Comparison of ENCODE assay signal across 18 cellular contexts in the genomic region with DNA sequence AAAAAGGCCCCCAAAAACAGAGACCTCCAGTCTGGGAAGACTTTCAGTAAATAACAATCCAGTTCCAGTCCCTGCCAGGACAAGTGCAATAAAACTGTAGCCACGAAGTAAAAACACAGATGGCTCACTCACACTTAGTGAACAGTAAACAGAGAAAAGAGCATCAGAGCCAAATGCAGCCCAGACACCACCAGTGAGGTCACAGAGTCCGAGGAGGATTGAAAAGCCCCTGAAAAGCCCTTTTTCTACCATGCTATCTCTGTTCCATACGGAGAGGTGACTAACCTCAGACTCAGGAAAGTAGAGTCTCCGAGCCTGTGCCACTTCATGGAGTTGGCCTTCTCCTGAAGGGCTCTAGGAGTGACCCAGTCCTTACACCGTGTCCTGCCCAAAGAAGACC.
DNase-seq lines count a peak whose midpoint lies in the region; ATAC-seq and TF ChIP-seq lines count a peak whose summit lies in the region.
"Had no signal": no experiment of that assay in that cellular context is flagged by ENCODE, and none has a peak within 500 bp of the region (broad histone marks: within the 10 kb centered on the region; RNA-seq: fewer than 3 reads in every experiment).

No MANE protein-coding gene starts in this region.

- no peaks in the 10 kb centered on the region for H3K36me3 ChIP-seq in mucosa of descending colon (ENCODE audit: low read depth)
- H3K36me3 ChIP-seq in neuronal stem cell (replicated peaks in 1 of 2; ENCODE audit: control insufficient read depth in 2 of 2, insufficient read depth in 2 of 2, low read length in 2 of 2): peaks cover 5 to 6% of the 10 kb centered on the region in 2 donors
- H3K36me3 ChIP-seq: adrenal gland had no signal

- no peak overlapping the region for H3K27ac ChIP-seq in neuronal stem cell (replicated peaks; ENCODE audit: low read length)
- H3K27ac ChIP-seq: epithelial cell of prostate, psoas muscle had no signal

- no peak for TF ChIP-seq CTCF in AG10803 (conservative IDR thresholded peaks at IDR 0.05; ENCODE audit: low read length)
- no peak for TF ChIP-seq CTCF in HFFc6 (IDR thresholded peaks at IDR 0.05)
- TF ChIP-seq CTCF in mucosa of descending colon (IDR thresholded peaks at IDR 0.05): no peak

- H3K79me1 ChIP-seq in neuronal stem cell (ENCODE audit: low read depth, low read length): no peaks in the 10 kb centered on the region

- ATAC-seq in mucosa of descending colon: peak; percentile 27

- no peak overlapping the region for H3K23ac ChIP-seq in neuronal stem cell (ENCODE audit: low read depth, low read length, poor library complexity)

- no peak overlapping the region for H3K14ac ChIP-seq in neuronal stem cell (ENCODE audit: low read length)

- no peak overlapping the region for H3K4me3 Mint-ChIP-seq in HFFc6
- H3K4me3 Mint-ChIP-seq: activated CD4-positive, alpha-beta memory T cell treated with anti-CD3 and anti-CD28 coated beads, Interleukin-2, amount 10 ng/mL, durations not matched to agents 7 days and 5 days had no signal

- no peaks in the 10 kb centered on the region for H3K9me3 Mint-ChIP-seq in HFFc6

- H2BK120ac ChIP-seq in neuronal stem cell (ENCODE audit: low read depth, low read length): no peak overlapping the region

- in situ Hi-C loops in KBM-7 (cut with MboI; ENCODE audit: low pct_unique_long_range_greater_than_20kb, low sequenced_read_pairs): no loop called here

- no peak overlapping the region for H4K8ac ChIP-seq in neuronal stem cell (ENCODE audit: low read depth, low read length)

- H3K4me3 ChIP-seq in AG10803 (ENCODE audit: low read length) (no peak overlapping the region), mucosa of descending colon (no peak overlapping the region), neuronal stem cell (ENCODE audit: low read length in 2 of 2) (no peak overlapping the region)
- H3K4me3 ChIP-seq: adrenal gland, psoas muscle had no signal

- no peak overlapping the region for H3K4me2 ChIP-seq in neuronal stem cell (ENCODE audit: insufficient read depth, low read length, poor library complexity, severe bottlenecking)

- H3K9me3 ChIP-seq in mucosa of descending colon: no peaks in the 10 kb centered on the region
- peaks cover 2 to 19% of the 10 kb centered on the region in 2 donors for H3K9me3 ChIP-seq in neuronal stem cell (replicated peaks in 1 of 2; ENCODE audit: control insufficient read depth in 2 of 2, insufficient read depth in 1 of 2, low read depth in 1 of 2, low read length in 2 of 2)
- H3K9me3 ChIP-seq: adrenal gland had no signal

- no peaks in the 10 kb centered on the region for H3K27me3 ChIP-seq in neuronal stem cell (ENCODE audit: control insufficient read depth in 3 of 3, insufficient read depth in 3 of 3, low read depth in 1 of 3, low read length in 3 of 3)
- H3K27me3 ChIP-seq: adrenal gland had no signal

- H3K27ac Mint-ChIP-seq in HFFc6: peak overlapping the region; percentile 39; the same call in 1 of the 2 replicates
- H3K27ac Mint-ChIP-seq: activated CD4-positive, alpha-beta memory T cell treated with anti-CD3 and anti-CD28 coated beads, Interleukin-2, amount 10 ng/mL, durations not matched to agents 7 days and 5 days had no signal

- no peak overlapping the region for H3K4ac ChIP-seq in neuronal stem cell (ENCODE audit: low read length)

- H2AK5ac ChIP-seq in neuronal stem cell (ENCODE audit: low read depth, low read length): no peak overlapping the region

- DNase-seq in AG10803 (ENCODE audit: low read depth) (peak; percentile 16), HFFc6 (no peak), cerebellar cortex (ENCODE audit: low spot score) (peak; percentile 71), mucosa of descending colon (no peak), SKM-1 treated with dmso at 0.1 percent for 144 hours (lab: John Stamatoyannopoulos, UW; ENCODE audit: unreplicated experiment) (no peak), SIG-M5 (lab: John Stamatoyannopoulos, UW) (no peak), KBM-7 (no peak), neuronal stem cell (ENCODE audit: low spot score) (no peak)
- DNase-seq: ACHN; activated CD4-positive, alpha-beta memory T cell treated with anti-CD3 and anti-CD28 coated beads, Interleukin-2, amount 10 ng/mL, durations not matched to agents 7 days and 5 days; adrenal gland; glutamatergic neuron; GOT3; NCI-H2227 treated with DMSO at 0.1 percent for 48 hours; OCI-M1; psoas muscle; trophoblast cell had no signal

- no peaks in the 10 kb centered on the region for H3K4me1 ChIP-seq in mucosa of descending colon (ENCODE audit: low read depth)
- peaks cover 2% of the 10 kb centered on the region in 2 donors for H3K4me1 ChIP-seq in neuronal stem cell (ENCODE audit: control insufficient read depth in 2 of 2, insufficient read depth in 1 of 2, low read depth in 1 of 2, low read length in 2 of 2)
- H3K4me1 ChIP-seq: psoas muscle had no signal

- H2BK5ac ChIP-seq in neuronal stem cell (ENCODE audit: low read length): no peak overlapping the region

- WGBS in neuronal stem cell (ENCODE audit: extremely low coverage in 2 of 2, insufficient read length in 2 of 2, insufficient replicate concordance in 1 of 2), 2 donors: no CpG with 5 or more reads among the region's 5 CpGs

- intact Hi-C loops in mucosa of descending colon (cut with DNase I, micrococcal nuclease): no loop called here

- no peak overlapping the region for H2BK15ac ChIP-seq in neuronal stem cell (ENCODE audit: low read length)

- H3K27me3 Mint-ChIP-seq in HFFc6 (ENCODE audit: insufficient read depth): no peaks in the 10 kb centered on the region

- H3K36me3 Mint-ChIP-seq in HFFc6 (ENCODE audit: low read depth): peaks cover 25% of the 10 kb centered on the region

- H4K91ac ChIP-seq in neuronal stem cell (ENCODE audit: low read depth, low read length, poor library complexity): no peak overlapping the region

- peaks cover 20% of the 10 kb centered on the region for H3K4me1 Mint-ChIP-seq in HFFc6 (ENCODE audit: low read depth)

- H2AFZ ChIP-seq in neuronal stem cell (ENCODE audit: low read length): no peak overlapping the region

- no peak overlapping the region for H3K18ac ChIP-seq in neuronal stem cell (ENCODE audit: low read length)

- H3K9ac ChIP-seq in neuronal stem cell (ENCODE audit: low read depth, low read length, poor library complexity): no peak overlapping the region

- H2BK12ac ChIP-seq in neuronal stem cell (ENCODE audit: low read length): no peak overlapping the region

Comparison
In these comparisons a context has a peak if more than half of its experiments do, and no peak if none do; other contexts are left out.
1. DNase-seq: peak in AG10803 (single experiment) and cerebellar cortex (single experiment); none in HFFc6 (single experiment), mucosa of descending colon (0 of 3), SKM-1 treated with dmso at 0.1 percent for 144 hours (single experiment), SIG-M5 (single experiment), KBM-7 (single experiment) and neuronal stem cell (single experiment).